ENCODE assay signal across 2 cellular contexts in the genomic region with DNA sequence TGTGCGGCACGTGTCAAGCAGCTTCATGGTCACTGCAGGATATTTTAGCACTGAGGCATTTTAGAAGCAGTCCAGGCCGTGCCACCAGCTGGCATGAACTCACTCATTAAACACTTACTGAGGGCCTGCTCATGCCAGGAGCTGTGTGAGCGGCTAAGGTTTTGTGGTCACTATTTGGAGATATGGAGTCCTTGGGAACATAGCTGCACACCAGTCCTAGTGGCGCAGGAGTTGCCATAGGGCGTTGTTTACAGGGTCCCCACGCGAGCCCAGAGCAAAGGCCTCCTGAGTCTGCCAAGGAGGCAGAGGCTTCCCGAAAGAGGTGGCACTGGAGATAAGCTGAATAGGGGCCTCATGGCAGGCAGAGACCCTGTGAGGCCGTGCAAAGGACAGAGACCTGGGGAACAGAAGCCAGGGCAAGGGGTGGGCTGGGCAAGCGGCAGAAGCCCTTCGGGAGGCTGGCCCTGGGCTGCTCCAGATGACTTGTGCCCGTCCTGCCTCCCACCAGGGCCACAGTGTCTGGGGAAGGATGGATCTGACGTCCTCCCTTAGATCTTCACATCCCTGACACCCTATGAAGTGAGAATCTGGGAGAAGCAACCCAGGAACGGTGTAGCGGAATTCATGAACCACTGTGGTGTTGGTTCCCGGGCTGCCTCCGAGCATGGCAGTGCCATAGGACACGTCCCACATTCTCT.
TF ChIP-seq lines count a peak whose summit lies in the region.

No MANE protein-coding gene starts in this region.

TF ChIP-seq in GM23338, 12 proteins besides CTCF, POLR2A, EP300 and RAD21 (continued from another document):
- TF ChIP-seq, protein P1, sequence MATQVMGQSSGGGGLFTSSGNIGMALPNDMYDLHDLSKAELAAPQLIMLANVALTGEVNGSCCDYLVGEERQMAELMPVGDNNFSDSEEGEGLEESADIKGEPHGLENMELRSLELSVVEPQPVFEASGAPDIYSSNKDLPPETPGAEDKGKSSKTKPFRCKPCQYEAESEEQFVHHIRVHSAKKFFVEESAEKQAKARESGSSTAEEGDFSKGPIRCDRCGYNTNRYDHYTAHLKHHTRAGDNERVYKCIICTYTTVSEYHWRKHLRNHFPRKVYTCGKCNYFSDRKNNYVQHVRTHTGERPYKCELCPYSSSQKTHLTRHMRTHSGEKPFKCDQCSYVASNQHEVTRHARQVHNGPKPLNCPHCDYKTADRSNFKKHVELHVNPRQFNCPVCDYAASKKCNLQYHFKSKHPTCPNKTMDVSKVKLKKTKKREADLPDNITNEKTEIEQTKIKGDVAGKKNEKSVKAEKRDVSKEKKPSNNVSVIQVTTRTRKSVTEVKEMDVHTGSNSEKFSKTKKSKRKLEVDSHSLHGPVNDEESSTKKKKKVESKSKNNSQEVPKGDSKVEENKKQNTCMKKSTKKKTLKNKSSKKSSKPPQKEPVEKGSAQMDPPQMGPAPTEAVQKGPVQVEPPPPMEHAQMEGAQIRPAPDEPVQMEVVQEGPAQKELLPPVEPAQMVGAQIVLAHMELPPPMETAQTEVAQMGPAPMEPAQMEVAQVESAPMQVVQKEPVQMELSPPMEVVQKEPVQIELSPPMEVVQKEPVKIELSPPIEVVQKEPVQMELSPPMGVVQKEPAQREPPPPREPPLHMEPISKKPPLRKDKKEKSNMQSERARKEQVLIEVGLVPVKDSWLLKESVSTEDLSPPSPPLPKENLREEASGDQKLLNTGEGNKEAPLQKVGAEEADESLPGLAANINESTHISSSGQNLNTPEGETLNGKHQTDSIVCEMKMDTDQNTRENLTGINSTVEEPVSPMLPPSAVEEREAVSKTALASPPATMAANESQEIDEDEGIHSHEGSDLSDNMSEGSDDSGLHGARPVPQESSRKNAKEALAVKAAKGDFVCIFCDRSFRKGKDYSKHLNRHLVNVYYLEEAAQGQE (IDR thresholded peaks at IDR 0.05; ENCODE audit: unreplicated experiment): no peak
- TF ChIP-seq STAT1 (IDR thresholded peaks at IDR 0.05; ENCODE audit: unreplicated experiment) (no peak), ZNF114 (CRISPR knock-in tag; IDR thresholded peaks at IDR 0.05) (no peak), POLR2AphosphoS5 (IDR thresholded peaks at IDR 0.05; ENCODE audit: low read depth) (no peak), EZH2 (IDR thresholded peaks at IDR 0.05; ENCODE audit: low read depth, unreplicated experiment) (no peak)
- TF ChIP-seq, protein P2, sequence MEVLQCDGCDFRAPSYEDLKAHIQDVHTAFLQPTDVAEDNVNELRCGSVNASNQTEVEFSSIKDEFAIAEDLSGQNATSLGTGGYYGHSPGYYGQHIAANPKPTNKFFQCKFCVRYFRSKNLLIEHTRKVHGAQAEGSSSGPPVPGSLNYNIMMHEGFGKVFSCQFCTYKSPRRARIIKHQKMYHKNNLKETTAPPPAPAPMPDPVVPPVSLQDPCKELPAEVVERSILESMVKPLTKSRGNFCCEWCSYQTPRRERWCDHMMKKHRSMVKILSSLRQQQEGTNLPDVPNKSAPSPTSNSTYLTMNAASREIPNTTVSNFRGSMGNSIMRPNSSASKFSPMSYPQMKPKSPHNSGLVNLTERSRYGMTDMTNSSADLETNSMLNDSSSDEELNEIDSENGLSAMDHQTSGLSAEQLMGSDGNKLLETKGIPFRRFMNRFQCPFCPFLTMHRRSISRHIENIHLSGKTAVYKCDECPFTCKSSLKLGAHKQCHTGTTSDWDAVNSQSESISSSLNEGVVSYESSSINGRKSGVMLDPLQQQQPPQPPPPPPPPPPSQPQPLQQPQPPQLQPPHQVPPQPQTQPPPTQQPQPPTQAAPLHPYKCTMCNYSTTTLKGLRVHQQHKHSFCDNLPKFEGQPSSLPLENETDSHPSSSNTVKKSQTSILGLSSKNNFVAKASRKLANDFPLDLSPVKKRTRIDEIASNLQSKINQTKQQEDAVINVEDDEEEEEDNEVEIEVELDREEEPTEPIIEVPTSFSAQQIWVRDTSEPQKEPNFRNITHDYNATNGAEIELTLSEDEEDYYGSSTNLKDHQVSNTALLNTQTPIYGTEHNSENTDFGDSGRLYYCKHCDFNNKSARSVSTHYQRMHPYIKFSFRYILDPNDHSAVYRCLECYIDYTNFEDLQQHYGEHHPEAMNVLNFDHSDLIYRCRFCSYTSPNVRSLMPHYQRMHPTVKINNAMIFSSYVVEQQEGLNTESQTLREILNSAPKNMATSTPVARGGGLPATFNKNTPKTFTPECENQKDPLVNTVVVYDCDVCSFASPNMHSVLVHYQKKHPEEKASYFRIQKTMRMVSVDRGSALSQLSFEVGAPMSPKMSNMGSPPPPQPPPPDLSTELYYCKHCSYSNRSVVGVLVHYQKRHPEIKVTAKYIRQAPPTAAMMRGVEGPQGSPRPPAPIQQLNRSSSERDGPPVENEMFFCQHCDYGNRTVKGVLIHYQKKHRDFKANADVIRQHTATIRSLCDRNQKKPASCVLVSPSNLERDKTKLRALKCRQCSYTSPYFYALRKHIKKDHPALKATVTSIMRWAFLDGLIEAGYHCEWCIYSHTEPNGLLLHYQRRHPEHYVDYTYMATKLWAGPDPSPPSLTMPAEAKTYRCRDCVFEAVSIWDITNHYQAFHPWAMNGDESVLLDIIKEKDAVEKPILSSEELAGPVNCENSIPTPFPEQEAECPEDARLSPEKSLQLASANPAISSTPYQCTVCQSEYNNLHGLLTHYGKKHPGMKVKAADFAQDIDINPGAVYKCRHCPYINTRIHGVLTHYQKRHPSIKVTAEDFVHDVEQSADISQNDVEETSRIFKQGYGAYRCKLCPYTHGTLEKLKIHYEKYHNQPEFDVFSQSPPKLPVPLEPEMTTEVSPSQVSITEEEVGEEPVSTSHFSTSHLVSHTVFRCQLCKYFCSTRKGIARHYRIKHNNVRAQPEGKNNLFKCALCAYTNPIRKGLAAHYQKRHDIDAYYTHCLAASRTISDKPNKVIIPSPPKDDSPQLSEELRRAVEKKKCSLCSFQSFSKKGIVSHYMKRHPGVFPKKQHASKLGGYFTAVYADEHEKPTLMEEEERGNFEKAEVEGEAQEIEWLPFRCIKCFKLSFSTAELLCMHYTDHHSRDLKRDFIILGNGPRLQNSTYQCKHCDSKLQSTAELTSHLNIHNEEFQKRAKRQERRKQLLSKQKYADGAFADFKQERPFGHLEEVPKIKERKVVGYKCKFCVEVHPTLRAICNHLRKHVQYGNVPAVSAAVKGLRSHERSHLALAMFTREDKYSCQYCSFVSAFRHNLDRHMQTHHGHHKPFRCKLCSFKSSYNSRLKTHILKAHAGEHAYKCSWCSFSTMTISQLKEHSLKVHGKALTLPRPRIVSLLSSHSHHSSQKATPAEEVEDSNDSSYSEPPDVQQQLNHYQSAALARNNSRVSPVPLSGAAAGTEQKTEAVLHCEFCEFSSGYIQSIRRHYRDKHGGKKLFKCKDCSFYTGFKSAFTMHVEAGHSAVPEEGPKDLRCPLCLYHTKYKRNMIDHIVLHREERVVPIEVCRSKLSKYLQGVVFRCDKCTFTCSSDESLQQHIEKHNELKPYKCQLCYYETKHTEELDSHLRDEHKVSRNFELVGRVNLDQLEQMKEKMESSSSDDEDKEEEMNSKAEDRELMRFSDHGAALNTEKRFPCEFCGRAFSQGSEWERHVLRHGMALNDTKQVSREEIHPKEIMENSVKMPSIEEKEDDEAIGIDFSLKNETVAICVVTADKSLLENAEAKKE (CRISPR knock-in tag; IDR thresholded peaks at IDR 0.05): no peak

TF ChIP-seq in WTC11, 78 proteins besides CTCF, POLR2A, EP300 and RAD21 (continued from another document):
- TF ChIP-seq, protein P3, sequence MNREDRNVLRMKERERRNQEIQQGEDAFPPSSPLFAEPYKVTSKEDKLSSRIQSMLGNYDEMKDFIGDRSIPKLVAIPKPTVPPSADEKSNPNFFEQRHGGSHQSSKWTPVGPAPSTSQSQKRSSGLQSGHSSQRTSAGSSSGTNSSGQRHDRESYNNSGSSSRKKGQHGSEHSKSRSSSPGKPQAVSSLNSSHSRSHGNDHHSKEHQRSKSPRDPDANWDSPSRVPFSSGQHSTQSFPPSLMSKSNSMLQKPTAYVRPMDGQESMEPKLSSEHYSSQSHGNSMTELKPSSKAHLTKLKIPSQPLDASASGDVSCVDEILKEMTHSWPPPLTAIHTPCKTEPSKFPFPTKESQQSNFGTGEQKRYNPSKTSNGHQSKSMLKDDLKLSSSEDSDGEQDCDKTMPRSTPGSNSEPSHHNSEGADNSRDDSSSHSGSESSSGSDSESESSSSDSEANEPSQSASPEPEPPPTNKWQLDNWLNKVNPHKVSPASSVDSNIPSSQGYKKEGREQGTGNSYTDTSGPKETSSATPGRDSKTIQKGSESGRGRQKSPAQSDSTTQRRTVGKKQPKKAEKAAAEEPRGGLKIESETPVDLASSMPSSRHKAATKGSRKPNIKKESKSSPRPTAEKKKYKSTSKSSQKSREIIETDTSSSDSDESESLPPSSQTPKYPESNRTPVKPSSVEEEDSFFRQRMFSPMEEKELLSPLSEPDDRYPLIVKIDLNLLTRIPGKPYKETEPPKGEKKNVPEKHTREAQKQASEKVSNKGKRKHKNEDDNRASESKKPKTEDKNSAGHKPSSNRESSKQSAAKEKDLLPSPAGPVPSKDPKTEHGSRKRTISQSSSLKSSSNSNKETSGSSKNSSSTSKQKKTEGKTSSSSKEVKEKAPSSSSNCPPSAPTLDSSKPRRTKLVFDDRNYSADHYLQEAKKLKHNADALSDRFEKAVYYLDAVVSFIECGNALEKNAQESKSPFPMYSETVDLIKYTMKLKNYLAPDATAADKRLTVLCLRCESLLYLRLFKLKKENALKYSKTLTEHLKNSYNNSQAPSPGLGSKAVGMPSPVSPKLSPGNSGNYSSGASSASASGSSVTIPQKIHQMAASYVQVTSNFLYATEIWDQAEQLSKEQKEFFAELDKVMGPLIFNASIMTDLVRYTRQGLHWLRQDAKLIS (CRISPR knock-in tag; IDR thresholded peaks at IDR 0.05; ENCODE audit: borderline replicate concordance): no peak
- no peak for TF ChIP-seq HMGA2 (CRISPR knock-in tag; IDR thresholded peaks at IDR 0.05)
- no peak for TF ChIP-seq SOX15 (CRISPR knock-in tag; IDR thresholded peaks at IDR 0.05)
- TF ChIP-seq, protein P4, sequence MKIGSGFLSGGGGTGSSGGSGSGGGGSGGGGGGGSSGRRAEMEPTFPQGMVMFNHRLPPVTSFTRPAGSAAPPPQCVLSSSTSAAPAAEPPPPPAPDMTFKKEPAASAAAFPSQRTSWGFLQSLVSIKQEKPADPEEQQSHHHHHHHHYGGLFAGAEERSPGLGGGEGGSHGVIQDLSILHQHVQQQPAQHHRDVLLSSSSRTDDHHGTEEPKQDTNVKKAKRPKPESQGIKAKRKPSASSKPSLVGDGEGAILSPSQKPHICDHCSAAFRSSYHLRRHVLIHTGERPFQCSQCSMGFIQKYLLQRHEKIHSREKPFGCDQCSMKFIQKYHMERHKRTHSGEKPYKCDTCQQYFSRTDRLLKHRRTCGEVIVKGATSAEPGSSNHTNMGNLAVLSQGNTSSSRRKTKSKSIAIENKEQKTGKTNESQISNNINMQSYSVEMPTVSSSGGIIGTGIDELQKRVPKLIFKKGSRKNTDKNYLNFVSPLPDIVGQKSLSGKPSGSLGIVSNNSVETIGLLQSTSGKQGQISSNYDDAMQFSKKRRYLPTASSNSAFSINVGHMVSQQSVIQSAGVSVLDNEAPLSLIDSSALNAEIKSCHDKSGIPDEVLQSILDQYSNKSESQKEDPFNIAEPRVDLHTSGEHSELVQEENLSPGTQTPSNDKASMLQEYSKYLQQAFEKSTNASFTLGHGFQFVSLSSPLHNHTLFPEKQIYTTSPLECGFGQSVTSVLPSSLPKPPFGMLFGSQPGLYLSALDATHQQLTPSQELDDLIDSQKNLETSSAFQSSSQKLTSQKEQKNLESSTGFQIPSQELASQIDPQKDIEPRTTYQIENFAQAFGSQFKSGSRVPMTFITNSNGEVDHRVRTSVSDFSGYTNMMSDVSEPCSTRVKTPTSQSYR (CRISPR knock-in tag; IDR thresholded peaks at IDR 0.05): no peak
- no peak for TF ChIP-seq KAT7 (CRISPR knock-in tag; IDR thresholded peaks at IDR 0.05; ENCODE audit: borderline replicate concordance)
- TF ChIP-seq, protein P5, sequence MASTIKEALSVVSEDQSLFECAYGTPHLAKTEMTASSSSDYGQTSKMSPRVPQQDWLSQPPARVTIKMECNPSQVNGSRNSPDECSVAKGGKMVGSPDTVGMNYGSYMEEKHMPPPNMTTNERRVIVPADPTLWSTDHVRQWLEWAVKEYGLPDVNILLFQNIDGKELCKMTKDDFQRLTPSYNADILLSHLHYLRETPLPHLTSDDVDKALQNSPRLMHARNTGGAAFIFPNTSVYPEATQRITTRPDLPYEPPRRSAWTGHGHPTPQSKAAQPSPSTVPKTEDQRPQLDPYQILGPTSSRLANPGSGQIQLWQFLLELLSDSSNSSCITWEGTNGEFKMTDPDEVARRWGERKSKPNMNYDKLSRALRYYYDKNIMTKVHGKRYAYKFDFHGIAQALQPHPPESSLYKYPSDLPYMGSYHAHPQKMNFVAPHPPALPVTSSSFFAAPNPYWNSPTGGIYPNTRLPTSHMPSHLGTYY (CRISPR knock-in tag; IDR thresholded peaks at IDR 0.05): no peak
- TF ChIP-seq EMX1 (CRISPR knock-in tag; IDR thresholded peaks at IDR 0.05): no peak
- TF ChIP-seq, protein P6, sequence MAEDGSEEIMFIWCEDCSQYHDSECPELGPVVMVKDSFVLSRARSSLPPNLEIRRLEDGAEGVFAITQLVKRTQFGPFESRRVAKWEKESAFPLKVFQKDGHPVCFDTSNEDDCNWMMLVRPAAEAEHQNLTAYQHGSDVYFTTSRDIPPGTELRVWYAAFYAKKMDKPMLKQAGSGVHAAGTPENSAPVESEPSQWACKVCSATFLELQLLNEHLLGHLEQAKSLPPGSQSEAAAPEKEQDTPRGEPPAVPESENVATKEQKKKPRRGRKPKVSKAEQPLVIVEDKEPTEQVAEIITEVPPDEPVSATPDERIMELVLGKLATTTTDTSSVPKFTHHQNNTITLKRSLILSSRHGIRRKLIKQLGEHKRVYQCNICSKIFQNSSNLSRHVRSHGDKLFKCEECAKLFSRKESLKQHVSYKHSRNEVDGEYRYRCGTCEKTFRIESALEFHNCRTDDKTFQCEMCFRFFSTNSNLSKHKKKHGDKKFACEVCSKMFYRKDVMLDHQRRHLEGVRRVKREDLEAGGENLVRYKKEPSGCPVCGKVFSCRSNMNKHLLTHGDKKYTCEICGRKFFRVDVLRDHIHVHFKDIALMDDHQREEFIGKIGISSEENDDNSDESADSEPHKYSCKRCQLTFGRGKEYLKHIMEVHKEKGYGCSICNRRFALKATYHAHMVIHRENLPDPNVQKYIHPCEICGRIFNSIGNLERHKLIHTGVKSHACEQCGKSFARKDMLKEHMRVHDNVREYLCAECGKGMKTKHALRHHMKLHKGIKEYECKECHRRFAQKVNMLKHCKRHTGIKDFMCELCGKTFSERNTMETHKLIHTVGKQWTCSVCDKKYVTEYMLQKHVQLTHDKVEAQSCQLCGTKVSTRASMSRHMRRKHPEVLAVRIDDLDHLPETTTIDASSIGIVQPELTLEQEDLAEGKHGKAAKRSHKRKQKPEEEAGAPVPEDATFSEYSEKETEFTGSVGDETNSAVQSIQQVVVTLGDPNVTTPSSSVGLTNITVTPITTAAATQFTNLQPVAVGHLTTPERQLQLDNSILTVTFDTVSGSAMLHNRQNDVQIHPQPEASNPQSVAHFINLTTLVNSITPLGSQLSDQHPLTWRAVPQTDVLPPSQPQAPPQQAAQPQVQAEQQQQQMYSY (CRISPR knock-in tag; IDR thresholded peaks at IDR 0.05): no peak
- no peak for TF ChIP-seq JAZF1 (CRISPR knock-in tag; IDR thresholded peaks at IDR 0.05)
- TF ChIP-seq, protein P7, sequence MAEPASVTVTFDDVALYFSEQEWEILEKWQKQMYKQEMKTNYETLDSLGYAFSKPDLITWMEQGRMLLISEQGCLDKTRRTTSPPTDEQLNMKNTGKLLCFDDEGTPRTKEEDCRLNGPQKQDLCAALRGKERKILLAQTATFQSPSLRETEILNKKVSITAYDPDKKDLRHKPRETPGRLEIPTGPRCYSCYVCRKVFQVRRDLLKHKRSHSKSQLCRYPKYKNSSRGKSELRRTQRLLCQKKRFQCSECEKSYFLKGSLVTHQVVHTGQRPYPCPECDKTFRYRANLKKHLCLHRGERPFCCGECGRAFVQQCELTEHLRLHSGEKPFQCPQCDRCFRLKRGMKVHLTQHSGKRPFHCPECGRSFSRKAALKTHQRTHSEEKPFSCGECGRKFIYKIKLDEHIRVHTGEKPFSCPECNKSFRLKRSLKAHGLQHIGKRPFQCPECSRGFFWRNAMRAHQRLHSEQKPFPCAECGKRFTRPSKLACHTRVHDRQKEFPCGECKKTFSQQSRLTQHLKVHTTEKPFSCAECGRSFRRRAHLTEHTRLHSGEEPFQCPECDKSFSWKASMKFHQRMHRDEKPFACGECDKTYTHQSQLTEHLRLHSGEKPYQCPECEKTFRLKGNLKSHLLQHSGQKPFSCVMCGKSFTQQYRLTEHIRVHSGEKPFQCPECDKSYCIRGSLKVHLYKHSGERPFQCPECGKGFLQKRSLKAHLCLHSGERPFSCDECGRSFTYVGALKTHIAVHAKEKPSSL (CRISPR knock-in tag; conservative IDR thresholded peaks at IDR 0.05): no peak
